Comparison of ENCODE assay signal across 18 cellular contexts in genomic region chr12:92421701-92422100, GRCh38.
A peak's percentile ranks its signal among the peaks of the same experiment; 100 is the strongest.
DNase-seq lines count a peak whose midpoint lies in the region; ATAC-seq and TF ChIP-seq lines count a peak whose summit lies in the region.
"Had no signal": no experiment of that assay in that cellular context is flagged by ENCODE, and none has a peak within 500 bp of the region (broad histone marks: within the 10 kb centered on the region; RNA-seq: fewer than 3 reads in every experiment).

No MANE protein-coding gene starts in this region.

- peaks cover 41% of the 10 kb centered on the region for H3K4me1 Mint-ChIP-seq in activated T-cell treated with anti-CD3 and anti-CD28 coated beads, Interleukin-2, amount 50 U/mL, for 72 hours (ENCODE audit: low read depth)

- H3K27me3 Mint-ChIP-seq in activated T-cell treated with anti-CD3 and anti-CD28 coated beads, Interleukin-2, amount 50 U/mL, for 72 hours (ENCODE audit: low read depth) = no peaks in the 10 kb centered on the region

- DNase-seq in DMS53 treated with DMSO at 0.1 percent for 48 hours (lab: John Stamatoyannopoulos, UW; ENCODE audit: unreplicated experiment) (peak; percentile 68), M059J (ENCODE audit: low read depth) (peak; percentile 4), choroid plexus epithelial cell (ENCODE audit: low read depth) (peak; percentile 34), iris pigment epithelial cell (ENCODE audit: low read depth) (peak; percentile 67), Right ventricle myocardium superior (no peak), DMS79 treated with DMSO at 0.1 percent for 48 hours (lab: John Stamatoyannopoulos, UW) (no peak)
- DNase-seq in activated T-cell treated with anti-CD3 and anti-CD28 coated beads, Interleukin-2, amount 50 U/mL, for 72 hours = no peak
- DNase-seq: erythroblast; left ventricle myocardium inferior; NCI-H1105; nucleus accumbens; right lobe of liver; stimulated activated CD4-positive, alpha-beta T cell treated with anti-CD3 and anti-CD28 coated beads, Interleukin-2, amount 100 ng/mL, for 24 hours; substantia nigra had no signal

- peaks cover 1 to 3% of the 10 kb centered on the region in 2 donors for H3K9me3 Mint-ChIP-seq in activated T-cell treated with anti-CD3 and anti-CD28 coated beads, Interleukin-2, amount 50 U/mL, for 72 hours
- H3K9me3 Mint-ChIP-seq: T-helper 2 cell treated with Interferon-gamma antibody and Interleukin-4, amounts not matched to agents 5 μg/mL and 100 μg/mL, for 36 hours had no signal

- no peak overlapping the region for H3K4me3 Mint-ChIP-seq in activated T-cell treated with anti-CD3 and anti-CD28 coated beads, Interleukin-2, amount 50 U/mL, for 72 hours
- H3K4me3 Mint-ChIP-seq: T-helper 2 cell treated with Interferon-gamma antibody and Interleukin-4, amounts not matched to agents 5 μg/mL and 100 μg/mL, for 36 hours had no signal

- H3K27ac Mint-ChIP-seq in activated T-cell treated with anti-CD3 and anti-CD28 coated beads, Interleukin-2, amount 50 U/mL, for 72 hours = no peak overlapping the region
- H3K27ac Mint-ChIP-seq: T-helper 2 cell treated with Interferon-gamma antibody and Interleukin-4, amounts not matched to agents 5 μg/mL and 100 μg/mL, for 36 hours had no signal

- H3K4me3 ChIP-seq in choroid plexus epithelial cell (ENCODE audit: low read depth, low read length) = no peak overlapping the region
- H3K4me3 ChIP-seq: coronary artery, left ventricle myocardium inferior, right lobe of liver, SJSA1 had no signal

- intact Hi-C loops in Right ventricle myocardium superior (cut with DNase I) = no loop called here

- ATAC-seq in activated T-cell treated with anti-CD3 and anti-CD28 coated beads, Interleukin-2, amount 50 U/mL, for 72 hours (replicated peaks in 1 of 2) = no peak
- ATAC-seq in GM21717 (IDR thresholded peaks at IDR 0.05; ENCODE audit: unreplicated experiment) (no peak), Right ventricle myocardium superior (ENCODE audit: poor library complexity) (no peak)

- no peak for TF ChIP-seq CTCF in choroid plexus epithelial cell (conservative IDR thresholded peaks at IDR 0.05; ENCODE audit: low read depth, low read length)

- H3K36me3 Mint-ChIP-seq in activated T-cell treated with anti-CD3 and anti-CD28 coated beads, Interleukin-2, amount 50 U/mL, for 72 hours (ENCODE audit: insufficient read depth in 2 of 2) = no peaks in the 10 kb centered on the region

Comparison
In these comparisons a context has a peak if more than half of its experiments do, and no peak if none do; other contexts are left out.
1. DNase-seq: peak in DMS53 treated with DMSO at 0.1 percent for 48 hours (single experiment), M059J (single experiment), choroid plexus epithelial cell (single experiment) and iris pigment epithelial cell (single experiment); none in activated T-cell treated with anti-CD3 and anti-CD28 coated beads, Interleukin-2, amount 50 U/mL, for 72 hours (0 of 2), Right ventricle myocardium superior (single experiment) and DMS79 treated with DMSO at 0.1 percent for 48 hours (single experiment).